In genomic region chr11:75349540-75350116, GRCh38 we compare ENCODE assay signal across 9 cellular contexts. TPM values are rescaled to one million over a fixed set of nuclear protein-coding genes. Genes with fewer than 3 reads are reported as not detected.
DNase-seq lines count a peak whose midpoint lies in the region; ATAC-seq, FAIRE-seq and TF ChIP-seq lines count a peak whose summit lies in the region.
"Had no signal": no experiment of that assay in that cellular context is flagged by ENCODE, and none has a peak within 500 bp of the region (broad histone marks: within the 10 kb centered on the region; RNA-seq: fewer than 3 reads in every experiment).

No MANE protein-coding gene starts in this region.

- FAIRE-seq in small intestine (lab: Jason Lieb, UNC), result no peak

- H3K9me3 ChIP-seq in small intestine (ENCODE audit: control insufficient read depth, low read depth), result no peaks in the 10 kb centered on the region

- no peaks in the 10 kb centered on the region for H3K9me3 Mint-ChIP-seq in WTC11

- CTCF ChIA-PET in WTC11 (lab: Charles Lee), result interaction anchor here (0.5 to 6.9 kb wide), 3 partner anchors 9 to 577 kb away, joined by 3 to 34 read pairs (median 24); no protein-coding TSS in a partner anchor

- peak overlapping the region; percentile 81 for H3K27ac Mint-ChIP-seq in WTC11

- POLR2A ChIA-PET in WTC11 (lab: Charles Lee), result interaction anchor here (1.7 kb wide), 1 partner anchor 10 kb away, joined by 6 read pairs; no protein-coding TSS in a partner anchor

- H3K27me3 Mint-ChIP-seq in WTC11 (ENCODE audit: low read depth), result peaks cover 8% of the 10 kb centered on the region

- H3K36me3 ChIP-seq in small intestine (ENCODE audit: control insufficient read depth in 2 of 2, insufficient read depth in 2 of 2, low read length in 2 of 2), result no peaks in the 10 kb centered on the region

- H3K4me1 ChIP-seq in small intestine (ENCODE audit: control insufficient read depth in 2 of 2, insufficient read depth in 1 of 2, low read depth in 1 of 2, low read length in 1 of 2), result peaks cover 11 to 25% of the 10 kb centered on the region in 2 donors

- 55 to 68% (median 57%) methylated on average over 4 of the region's 4 CpGs for WGBS in small intestine, 3 donors

- no peaks in the 10 kb centered on the region for H3K27me3 ChIP-seq in HL-60 (ENCODE audit: insufficient read depth, poor library complexity, severe bottlenecking)
- no peaks in the 10 kb centered on the region for H3K27me3 ChIP-seq in small intestine (ENCODE audit: control insufficient read depth in 2 of 2, insufficient read depth in 2 of 2, low read length in 2 of 2)

- ATAC-seq in WTC11 (no peak), left ventricle myocardium superior (no peak)

- TF ChIP-seq CTCF in HL-60 (IDR thresholded peaks at IDR 0.05; ENCODE audit: insufficient read depth, low read length), result no peak
- TF ChIP-seq CTCF in WTC11 (IDR thresholded peaks at IDR 0.05), result no peak
- TF ChIP-seq CTCF in GM20000 (IDR thresholded peaks at IDR 0.05; ENCODE audit: extremely low read depth, missing control alignments), result no peak

- H3K27ac ChIP-seq in HL-60 (replicated peaks) (peak overlapping the region; percentile 83), small intestine (ENCODE audit: low read depth in 1 of 2, low read length in 1 of 2) (peak overlapping the region; percentile 88 to 93)

- H3K36me3 Mint-ChIP-seq in WTC11, result peaks cover 5% of the 10 kb centered on the region; the same call in 1 of the 2 replicates

- peak overlapping the region; percentile 80 for H3K4me3 Mint-ChIP-seq in WTC11

- intact Hi-C loops in left ventricle myocardium superior (cut with micrococcal nuclease) (no loop called here), posterior vena cava (cut with DNase I) (no loop called here)

- H3K4me1 Mint-ChIP-seq in WTC11, result peaks cover 78% of the 10 kb centered on the region

- H3K4me3 ChIP-seq in HL-60 (replicated peaks; ENCODE audit: insufficient read depth, low read length) (peak overlapping the region; percentile 15), small intestine (ENCODE audit: low read depth in 1 of 2, low read length in 2 of 2) (peak overlapping the region in 1 of 2 donors; percentile 84)

- DNase-seq in HL-60 (ENCODE audit: low read depth in 1 of 2, low spot score in 1 of 2), result peak in 1 of 2 experiments; percentile 39
- DNase-seq in WTC11 (ENCODE audit: low spot score), result no peak
- DNase-seq in left ventricle myocardium superior, result peak; percentile 66
- DNase-seq in small intestine, result peak; percentile 58
- no peak for DNase-seq in GM20000 (ENCODE audit: low spot score)
- no peak for DNase-seq in NCI-H524 treated with DMSO at 0.1 percent for 48 hours (lab: John Stamatoyannopoulos, UW)
- no peak for DNase-seq in posterior vena cava (ENCODE audit: low spot score)
- DNase-seq in A172 (ENCODE audit: low spot score), result no peak
- DNase-seq: NCI-H526 had no signal

TF ChIP-seq in WTC11, 78 proteins besides CTCF, POLR2A, EP300 and RAD21:
- no peak for TF ChIP-seq SOX15 (CRISPR knock-in tag; IDR thresholded peaks at IDR 0.05)
- TF ChIP-seq ZNF138 (CRISPR knock-in tag; conservative IDR thresholded peaks at IDR 0.05), result no peak
- TF ChIP-seq ATF1 (CRISPR knock-in tag; IDR thresholded peaks at IDR 0.05), result no peak
- TF ChIP-seq ZNF263 (CRISPR knock-in tag; IDR thresholded peaks at IDR 0.05; ENCODE audit: low read depth), result no peak
- TF ChIP-seq JUN (CRISPR knock-in tag; IDR thresholded peaks at IDR 0.05), result no peak
- TF ChIP-seq ERG (CRISPR knock-in tag; IDR thresholded peaks at IDR 0.05), result no peak
- no peak for TF ChIP-seq HMGXB4 (CRISPR knock-in tag; IDR thresholded peaks at IDR 0.05)
- no peak for TF ChIP-seq JAZF1 (CRISPR knock-in tag; IDR thresholded peaks at IDR 0.05)
- TF ChIP-seq HMGA2 (CRISPR knock-in tag; IDR thresholded peaks at IDR 0.05), result no peak
- no peak for TF ChIP-seq NFYB (CRISPR knock-in tag; conservative IDR thresholded peaks at IDR 0.05; ENCODE audit: low read depth)
- no peak for TF ChIP-seq MLX (CRISPR knock-in tag; IDR thresholded peaks at IDR 0.05)
- TF ChIP-seq ELF4 (CRISPR knock-in tag; IDR thresholded peaks at IDR 0.05; ENCODE audit: low read depth), result no peak
TF ChIP-seq in WTC11: peak in this region for 0.

RNA-seq across cellular contexts. Expression of gene ARRB1, which starts 1.8 kb away (rescaled TPM):
- total RNA-seq in WTC11 (2021) (81.0 to 90.1 TPM (median 82.9 TPM) in 3 replicates), left ventricle myocardium superior (26.5 TPM), posterior vena cava (10 to 100 TPM; 42.3 to 44.3 TPM)
- 10 to 100 TPM; 20.0 to 41.5 (median 28.2) TPM for polyA plus RNA-seq in small intestine
- 18.4 and 22.2 TPM in 2 replicates for total RNA-seq in A172 (2014; rRNA removed; shearing (Covaris generic))

RNA-seq across cellular contexts. Expression of gene RPS3, which starts 49.7 kb away (rescaled TPM):
- total RNA-seq in WTC11 (2021), result 3,967 to 4,516 TPM (median 4,446 TPM) in 3 replicates
- 874 TPM for total RNA-seq in left ventricle myocardium superior
- 1,000 to 10,000 TPM; 1,492 to 4,274 (median 2,891) TPM for polyA plus RNA-seq in small intestine
- 1,000 to 10,000 TPM; 1,304 to 1,399 TPM for total RNA-seq in posterior vena cava
- 1,638 and 1,693 TPM in 2 replicates for total RNA-seq in A172 (2014; rRNA removed; shearing (Covaris generic))

Comparison
In these comparisons a context has a peak if more than half of its experiments do, and no peak if none do; other contexts are left out.
1. DNase-seq: peak in left ventricle myocardium superior (single experiment) and small intestine (single experiment); none in WTC11 (single experiment), GM20000 (single experiment), NCI-H524 treated with DMSO at 0.1 percent for 48 hours (single experiment), posterior vena cava (single experiment) and A172 (single experiment).